9 cellular contexts compared by ENCODE assay signal in the genomic region with DNA sequence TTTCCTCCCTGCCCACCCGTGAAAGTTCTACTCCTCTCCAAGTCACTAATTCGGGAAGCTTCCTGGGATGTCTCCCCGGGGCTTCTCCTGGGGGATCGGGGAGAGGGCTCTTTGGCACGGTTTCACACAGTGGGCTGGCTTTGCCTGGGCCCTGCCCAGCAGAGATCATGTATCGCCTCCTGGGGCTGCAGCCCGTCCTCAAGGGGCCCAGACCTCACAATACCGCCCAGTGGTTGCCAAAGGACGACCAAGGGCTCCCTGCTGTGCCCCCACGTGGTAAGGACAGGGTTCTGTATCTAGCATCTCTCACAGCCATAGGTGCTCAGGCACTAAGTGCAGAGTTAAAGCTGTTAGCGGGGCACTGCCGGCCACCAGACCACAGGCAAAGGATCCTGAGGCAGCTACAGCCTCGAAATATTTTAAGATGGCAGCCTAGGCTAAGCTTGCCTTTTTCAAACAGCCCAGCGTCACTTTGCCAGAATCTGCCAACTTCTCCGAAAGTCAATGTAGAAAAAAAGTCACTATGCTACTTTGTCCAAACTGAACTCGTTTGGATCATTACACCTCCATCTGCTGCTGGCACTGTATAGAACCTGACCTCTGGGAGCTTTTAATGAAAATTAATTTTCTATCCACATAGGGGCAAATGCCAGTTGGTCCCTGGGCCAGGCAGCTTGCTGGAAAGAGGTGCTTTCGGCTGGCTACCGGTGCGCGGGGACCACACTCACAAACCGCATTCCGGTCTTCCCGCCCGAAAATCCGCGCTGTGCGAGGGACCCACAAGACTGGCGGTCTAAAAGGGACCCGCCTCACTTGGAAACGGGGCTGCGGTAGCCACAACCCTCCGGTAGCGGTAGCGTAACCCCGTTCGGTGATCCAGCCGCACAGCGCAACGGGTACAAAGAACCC. TPM values are rescaled to one million over a fixed set of nuclear protein-coding genes. Genes with fewer than 3 reads are reported as not detected.
DNase-seq lines count a peak whose midpoint lies in the region; ATAC-seq lines count a peak whose summit lies in the region.
"Had no signal": no experiment of that assay in that cellular context is flagged by ENCODE, and none has a peak within 500 bp of the region (broad histone marks: within the 10 kb centered on the region; RNA-seq: fewer than 3 reads in every experiment).

No MANE protein-coding gene starts in this region.

- no peak overlapping the region for H2BK15ac ChIP-seq in mesendoderm (replicated peaks; ENCODE audit: low read depth)

- peaks cover 71% of the 10 kb centered on the region for H3K79me2 ChIP-seq in mesendoderm (ENCODE audit: control insufficient read depth, insufficient read depth, low read length)

- H3K27ac ChIP-seq in angular gyrus (ENCODE audit: low read depth, low read length) (peak overlapping the region; percentile 20), mesendoderm (ENCODE audit: low read depth, low read length) (no peak overlapping the region)

- no peak overlapping the region for H4K8ac ChIP-seq in mesendoderm (ENCODE audit: low read depth, low read length)

- DNase-seq in COR-L47 (lab: John Stamatoyannopoulos, UW) (peak; percentile 88), NCI-H1105 treated with DMSO at 0.1 percent for 48 hours (lab: John Stamatoyannopoulos, UW) (peak; percentile 36), mesendoderm (peak; percentile 61), NOMO-1 treated with DMSO at 0.1 percent for 48 hours (lab: John Stamatoyannopoulos, UW; ENCODE audit: unreplicated experiment) (no peak), OCI-M1 (lab: John Stamatoyannopoulos, UW) (no peak), inferior parietal cortex (ENCODE audit: extremely low spot score) (no peak)

- H3K4ac ChIP-seq in mesendoderm (ENCODE audit: low read depth, low read length), result no peak overlapping the region

- H3K56ac ChIP-seq in mesendoderm (ENCODE audit: low read length), result peak overlapping the region; percentile 54

- peaks cover 48% of the 10 kb centered on the region for H3K79me1 ChIP-seq in mesendoderm (ENCODE audit: low read length)

- H3K9ac ChIP-seq in mesendoderm (ENCODE audit: low read length), result peak overlapping the region; percentile 54

- WGBS in mesendoderm (ENCODE audit: extremely low coverage, insufficient coverage, low lambda C conversion rate), result no CpG with 5 or more reads among the region's 39 CpGs

- H2AK5ac ChIP-seq in mesendoderm (ENCODE audit: low read length), result no peak overlapping the region

- H3K4me1 ChIP-seq in mesendoderm (ENCODE audit: control insufficient read depth, low read depth, low read length), result peaks cover 8% of the 10 kb centered on the region
- H3K4me1 ChIP-seq: ascending aorta had no signal

- H3K4me3 ChIP-seq in mesendoderm (ENCODE audit: low read length), result no peak overlapping the region
- H3K4me3 ChIP-seq: ascending aorta had no signal

- no peaks in the 10 kb centered on the region for H3K27me3 ChIP-seq in mesendoderm (ENCODE audit: insufficient read depth, low read length, poor library complexity)
- H3K27me3 ChIP-seq: ascending aorta had no signal

- peak overlapping the region; percentile 44 for H4K5ac ChIP-seq in mesendoderm (ENCODE audit: low read length)

- no peak overlapping the region for H2BK120ac ChIP-seq in mesendoderm (ENCODE audit: low read depth, low read length)

- no peak overlapping the region for H2BK5ac ChIP-seq in mesendoderm (ENCODE audit: low read length)

- no peak overlapping the region for H3K18ac ChIP-seq in mesendoderm (ENCODE audit: low read length)

- no peak for ATAC-seq in HG03457 (IDR thresholded peaks at IDR 0.05; ENCODE audit: unreplicated experiment)

- no peaks in the 10 kb centered on the region for H3K36me3 ChIP-seq in mesendoderm (ENCODE audit: control insufficient read depth, insufficient read depth, low read length)

- peak overlapping the region; percentile 45 for H3K4me2 ChIP-seq in mesendoderm (ENCODE audit: low read length)

- no peak overlapping the region for H3K23ac ChIP-seq in mesendoderm (ENCODE audit: low read length)

RNA-seq across cellular contexts. Expression of a gene that starts 1.3 kb away (rescaled TPM):
- 32.8 TPM for polyA plus RNA-seq in mesendoderm (2013, experiment 1 of 2)
- 33.5 TPM for polyA plus RNA-seq in mesendoderm (2013, experiment 2 of 2)

RNA-seq across cellular contexts. Expression of a gene that starts 7.9 kb away (rescaled TPM):
- 40.6 TPM for polyA plus RNA-seq in mesendoderm (2013, experiment 1 of 2)
- polyA plus RNA-seq in mesendoderm (2013, experiment 2 of 2), result 39.4 TPM

Comparison
In these comparisons a context has a peak if more than half of its experiments do, and no peak if none do; other contexts are left out.
1. DNase-seq: peak in COR-L47 (single experiment), NCI-H1105 treated with DMSO at 0.1 percent for 48 hours (single experiment) and mesendoderm (single experiment); none in NOMO-1 treated with DMSO at 0.1 percent for 48 hours (single experiment), OCI-M1 (single experiment) and inferior parietal cortex (single experiment).